Comparison of ENCODE assay signal across 11 cellular contexts in the genomic region with DNA sequence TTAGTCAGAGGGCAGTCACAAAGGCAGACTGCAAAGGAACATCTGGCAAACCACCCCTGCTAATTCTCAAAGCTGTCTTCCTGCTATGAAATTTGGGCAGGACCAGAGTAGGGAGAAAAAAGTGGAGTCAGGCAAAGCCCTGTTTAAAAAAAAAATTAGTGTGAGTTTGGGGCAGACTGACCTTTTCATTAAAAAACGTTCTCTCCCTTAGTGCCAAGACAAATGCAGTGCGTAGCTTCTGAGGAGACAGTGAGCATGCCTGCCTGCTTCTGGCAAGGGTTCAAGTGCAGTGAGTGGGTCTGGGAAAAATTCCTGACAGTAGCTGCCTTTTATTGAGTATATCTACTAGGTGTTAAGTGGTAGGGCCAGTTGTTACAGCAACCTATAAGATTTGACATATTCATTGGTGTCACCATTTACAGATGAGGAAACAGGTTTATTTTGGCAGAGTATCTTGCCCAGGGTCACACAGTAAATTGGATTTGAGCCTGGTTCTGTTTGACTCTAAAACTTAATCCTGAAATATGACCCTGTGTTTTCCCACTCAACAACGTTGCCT.
DNase-seq lines count a peak whose midpoint lies in the region; ATAC-seq and TF ChIP-seq lines count a peak whose summit lies in the region.
"Had no signal": no experiment of that assay in that cellular context is flagged by ENCODE, and none has a peak within 500 bp of the region (broad histone marks: within the 10 kb centered on the region; RNA-seq: fewer than 3 reads in every experiment).

No MANE protein-coding gene starts in this region.

- H3K4me3 Mint-ChIP-seq in mesothelial cell of epicardium, result no peak overlapping the region
- no peak overlapping the region for H3K4me3 Mint-ChIP-seq in T-helper 2 cell treated with Interferon-gamma antibody and Interleukin-4, amounts not matched to agents 5 μg/mL and 100 μg/mL, for 36 hours
- H3K4me3 Mint-ChIP-seq: activated T-cell treated with anti-CD3 and anti-CD28 coated beads, Interleukin-2, amount 50 U/mL, for 72 hours had no signal

- TF ChIP-seq CTCF in cardiac fibroblast (IDR thresholded peaks at IDR 0.05; ENCODE audit: low read depth, low read length), result no peak
- TF ChIP-seq CTCF in mesothelial cell of epicardium (IDR thresholded peaks at IDR 0.05; ENCODE audit: unreplicated experiment), result no peak

- no peaks in the 10 kb centered on the region for H3K9me3 Mint-ChIP-seq in mesothelial cell of epicardium
- H3K9me3 Mint-ChIP-seq in T-helper 2 cell treated with Interferon-gamma antibody and Interleukin-4, amounts not matched to agents 5 μg/mL and 100 μg/mL, for 36 hours, result no peaks in the 10 kb centered on the region
- H3K9me3 Mint-ChIP-seq: activated T-cell treated with anti-CD3 and anti-CD28 coated beads, Interleukin-2, amount 50 U/mL, for 72 hours had no signal

- peaks cover 29% of the 10 kb centered on the region for H3K4me1 Mint-ChIP-seq in mesothelial cell of epicardium
- H3K4me1 Mint-ChIP-seq in T-helper 2 cell treated with Interferon-gamma antibody and Interleukin-4, amounts not matched to agents 5 μg/mL and 100 μg/mL, for 36 hours (ENCODE audit: low read depth), result peaks cover 4% of the 10 kb centered on the region

- ATAC-seq in HG02678 (IDR thresholded peaks at IDR 0.05; ENCODE audit: unreplicated experiment), result no peak
- ATAC-seq: activated T-cell treated with anti-CD3 and anti-CD28 coated beads, Interleukin-2, amount 50 U/mL, for 72 hours had no signal

- peaks cover 5% of the 10 kb centered on the region for H3K36me3 Mint-ChIP-seq in mesothelial cell of epicardium
- H3K36me3 Mint-ChIP-seq in T-helper 2 cell treated with Interferon-gamma antibody and Interleukin-4, amounts not matched to agents 5 μg/mL and 100 μg/mL, for 36 hours (ENCODE audit: low read depth), result peaks cover 3% of the 10 kb centered on the region

- H3K27me3 Mint-ChIP-seq in mesothelial cell of epicardium (ENCODE audit: low read depth), result no peaks in the 10 kb centered on the region
- no peaks in the 10 kb centered on the region for H3K27me3 Mint-ChIP-seq in T-helper 2 cell treated with Interferon-gamma antibody and Interleukin-4, amounts not matched to agents 5 μg/mL and 100 μg/mL, for 36 hours (ENCODE audit: low read depth)

- H3K27ac Mint-ChIP-seq in mesothelial cell of epicardium, result peak overlapping the region; percentile 60
- H3K27ac Mint-ChIP-seq in T-helper 2 cell treated with Interferon-gamma antibody and Interleukin-4, amounts not matched to agents 5 μg/mL and 100 μg/mL, for 36 hours, result no peak overlapping the region
- H3K27ac Mint-ChIP-seq: activated T-cell treated with anti-CD3 and anti-CD28 coated beads, Interleukin-2, amount 50 U/mL, for 72 hours had no signal

- H3K4me3 ChIP-seq in cardiac fibroblast (replicated peaks in 1 of 2; ENCODE audit: low read depth in 2 of 2, low read length in 2 of 2), result no peak overlapping the region

- DNase-seq in EH (ENCODE audit: low read depth), result peak; percentile 67
- DNase-seq in NCI-H128 (lab: John Stamatoyannopoulos, UW; ENCODE audit: unreplicated experiment), result peak; percentile 39
- DNase-seq in cardiac fibroblast (ENCODE audit: low read depth in 2 of 2), result peak; percentile 79 to 84
- no peak for DNase-seq in mesothelial cell of epicardium (ENCODE audit: low spot score in 2 of 2, unreplicated experiment in 2 of 2)
- no peak for DNase-seq in activated CD8-positive, alpha-beta memory T cell treated with anti-CD3 and anti-CD28 coated beads, Interleukin-2, amount 50 U/mL, for 48 hours
- DNase-seq in T-helper 2 cell treated with Interferon-gamma antibody and Interleukin-4, amounts not matched to agents 5 μg/mL and 100 μg/mL, for 36 hours (ENCODE audit: low spot score), result no peak
- DNase-seq in NCI-H146 (lab: John Stamatoyannopoulos, UW), result no peak
- DNase-seq: activated T-cell treated with anti-CD3 and anti-CD28 coated beads, Interleukin-2, amount 50 U/mL, for 72 hours; erythroblast; NCI-H2227 treated with DMSO at 0.1 percent for 48 hours had no signal

Comparison
In these comparisons a context has a peak if more than half of its experiments do, and no peak if none do; other contexts are left out.
1. DNase-seq: peak in EH (single experiment), NCI-H128 (single experiment) and cardiac fibroblast (2 of 2); none in mesothelial cell of epicardium (0 of 2), activated CD8-positive, alpha-beta memory T cell treated with anti-CD3 and anti-CD28 coated beads, Interleukin-2, amount 50 U/mL, for 48 hours (single experiment), T-helper 2 cell treated with Interferon-gamma antibody and Interleukin-4, amounts not matched to agents 5 μg/mL and 100 μg/mL, for 36 hours (single experiment) and NCI-H146 (single experiment).